Comparison of ENCODE assay signal across 8 cellular contexts in the genomic region with DNA sequence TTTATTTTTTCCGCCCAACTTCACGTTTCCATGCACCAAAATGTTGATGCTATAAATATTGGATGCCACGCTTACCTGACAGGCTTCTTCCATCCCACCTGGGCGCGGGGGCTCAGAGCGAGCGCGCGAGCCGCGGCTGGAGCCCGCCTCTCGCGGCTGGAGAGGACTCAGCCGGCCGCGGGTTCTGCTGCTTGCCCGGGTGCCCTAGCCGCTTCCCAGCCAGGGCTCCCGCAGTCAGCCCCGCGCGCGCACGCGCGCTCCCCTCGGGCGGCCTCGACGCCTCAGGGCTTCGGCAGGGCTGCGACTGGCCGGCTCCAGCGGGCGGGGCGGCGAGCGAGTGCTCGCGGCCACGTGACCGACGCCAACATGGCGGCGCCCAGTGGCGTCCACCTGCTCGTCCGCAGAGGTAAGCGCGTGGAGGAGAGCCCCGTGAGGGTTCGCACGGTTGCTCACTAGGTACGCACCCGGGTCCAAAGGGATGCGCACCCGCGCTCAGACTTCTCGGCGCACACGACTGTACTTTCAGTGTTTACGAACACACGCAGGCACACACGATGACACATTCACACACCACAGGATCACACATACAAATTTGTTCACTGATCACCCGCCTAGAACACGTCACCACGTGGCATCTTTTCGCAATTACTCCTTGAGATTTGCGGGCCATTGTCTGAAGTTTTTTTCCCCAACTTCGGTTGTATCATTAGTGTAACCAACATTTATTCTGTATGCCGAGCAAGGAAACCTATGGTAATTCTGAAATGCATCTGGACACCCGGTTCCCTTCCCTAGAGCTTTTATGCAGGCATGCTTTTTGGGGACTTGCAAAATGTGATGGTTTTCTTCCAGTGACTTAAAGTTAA. TPM values are rescaled to one million over a fixed set of nuclear protein-coding genes. Genes with fewer than 3 reads are reported as not detected.
DNase-seq lines count a peak whose midpoint lies in the region; ATAC-seq and TF ChIP-seq lines count a peak whose summit lies in the region.

A gene (plus strand): TSS at position 350 of the 866 bp plus-strand sequence. CDS start 17 bp downstream, at position 367.

- H3K27me3 Mint-ChIP-seq in activated CD8-positive, alpha-beta T cell treated with anti-CD3 and anti-CD28 coated beads, Interleukin-2, amount 10 ng/mL, durations not matched to agents 7 days and 5 days (ENCODE audit: low read depth): peaks cover 8% of the 10 kb centered on the region

- H3K36me3 Mint-ChIP-seq in activated CD8-positive, alpha-beta T cell treated with anti-CD3 and anti-CD28 coated beads, Interleukin-2, amount 10 ng/mL, durations not matched to agents 7 days and 5 days (ENCODE audit: low read depth): no peaks in the 10 kb centered on the region

- peak within 1 kb of the TSS; percentile 51 for H3K4me3 ChIP-seq in HL-60 (replicated peaks; ENCODE audit: insufficient read depth, low read length)

- peaks cover 29% of the 10 kb centered on the region for H3K4me1 Mint-ChIP-seq in activated CD8-positive, alpha-beta T cell treated with anti-CD3 and anti-CD28 coated beads, Interleukin-2, amount 10 ng/mL, durations not matched to agents 7 days and 5 days (ENCODE audit: low read depth)

- no peaks in the 10 kb centered on the region for H3K27me3 ChIP-seq in HL-60 (ENCODE audit: insufficient read depth, poor library complexity, severe bottlenecking)

- peak within 1 kb of the TSS; percentile 90 for H3K27ac ChIP-seq in HL-60 (replicated peaks)

- ATAC-seq in GM19467 (IDR thresholded peaks at IDR 0.05; ENCODE audit: unreplicated experiment): peak; percentile 94
- ATAC-seq in activated CD8-positive, alpha-beta T cell treated with anti-CD3 and anti-CD28 coated beads, Interleukin-2, amount 10 ng/mL, durations not matched to agents 7 days and 5 days: peak; percentile 99

- H3K27ac Mint-ChIP-seq in activated CD8-positive, alpha-beta T cell treated with anti-CD3 and anti-CD28 coated beads, Interleukin-2, amount 10 ng/mL, durations not matched to agents 7 days and 5 days: peak within 1 kb of the TSS; percentile 97

- H3K4me3 Mint-ChIP-seq in activated CD8-positive, alpha-beta T cell treated with anti-CD3 and anti-CD28 coated beads, Interleukin-2, amount 10 ng/mL, durations not matched to agents 7 days and 5 days: peak within 1 kb of the TSS; percentile 90

- POLR2A ChIA-PET in activated CD8-positive, alpha-beta T cell treated with anti-CD3 and anti-CD28 coated beads, Interleukin-2, amount 10 ng/mL, durations not matched to agents 7 days and 5 days (lab: Charles Lee): interaction anchor here (0.7 kb wide), 1 partner anchor 136 kb away, joined by 3 read pairs; no protein-coding TSS in a partner anchor

- DNase-seq in CMK (ENCODE audit: low read depth) (peak; percentile 79), HL-60 (ENCODE audit: low read depth in 1 of 2, low spot score in 1 of 2) (peak; percentile 92 to 94), NCI-H82 treated with DMSO at 0.1 percent for 48 hours (lab: John Stamatoyannopoulos, UW; ENCODE audit: unreplicated experiment) (peak; percentile 82), lung microvascular endothelial cell (ENCODE audit: low read depth in 2 of 2) (peak; percentile 90 to 91)
- DNase-seq in activated CD8-positive, alpha-beta T cell treated with anti-CD3 and anti-CD28 coated beads, Interleukin-2, amount 10 ng/mL, durations not matched to agents 7 days and 5 days: peak; percentile 91
- DNase-seq in effector CD4-positive, alpha-beta T cell: peak; percentile 69
- DNase-seq in stimulated activated CD4-positive, alpha-beta T cell treated with anti-CD3 and anti-CD28 coated beads, TNF-alpha, amount 100 ng/mL, for 24 hours (ENCODE audit: low read depth in 3 of 3): peak; percentile 71 to 89 (median 77)

- CTCF ChIA-PET in activated CD8-positive, alpha-beta T cell treated with anti-CD3 and anti-CD28 coated beads, Interleukin-2, amount 10 ng/mL, durations not matched to agents 7 days and 5 days (lab: Charles Lee): interaction anchor here (1.2 kb wide), 1 partner anchor 105 kb away, joined by 3 read pairs; no protein-coding TSS in a partner anchor

- H3K9me3 Mint-ChIP-seq in activated CD8-positive, alpha-beta T cell treated with anti-CD3 and anti-CD28 coated beads, Interleukin-2, amount 10 ng/mL, durations not matched to agents 7 days and 5 days (ENCODE audit: insufficient read depth): no peaks in the 10 kb centered on the region

- no peak for TF ChIP-seq CTCF in HL-60 (IDR thresholded peaks at IDR 0.05; ENCODE audit: insufficient read depth, low read length)

RNA-seq across cellular contexts. Expression of the gene that starts here (rescaled TPM):
- total RNA-seq in activated CD8-positive, alpha-beta T cell treated with anti-CD3 and anti-CD28 coated beads, Interleukin-2, amount 10 ng/mL, durations not matched to agents 7 days and 5 days: 1 to 10 TPM; 3.9 to 6.0 TPM
- total RNA-seq in lung microvascular endothelial cell: 1.6 and 3.1 TPM in 2 replicates

Comparison
In these comparisons a context has a peak if more than half of its experiments do, and no peak if none do; other contexts are left out.
1. Peak in every context shown above with its lines: DNase-seq, ATAC-seq, H3K4me3 ChIP-seq and H3K27ac ChIP-seq.